Comparison of ENCODE assay signal across 8 cellular contexts in genomic region chr19:19531951-19532805, GRCh38. TPM values are rescaled to one million over a fixed set of nuclear protein-coding genes. Genes with fewer than 3 reads are reported as not detected.
DNase-seq lines count a peak whose midpoint lies in the region; ATAC-seq and TF ChIP-seq lines count a peak whose summit lies in the region.

No MANE protein-coding gene starts in this region.

- TF ChIP-seq CTCF in BE2C (IDR thresholded peaks at IDR 0.05; ENCODE audit: low read depth, low read length) (peak; percentile 92), endodermal cell (conservative IDR thresholded peaks at IDR 0.05) (peak; percentile 99), mucosa of descending colon (IDR thresholded peaks at IDR 0.05) (peak; percentile 93)

- no peak overlapping the region for H3K9ac ChIP-seq in endodermal cell (ENCODE audit: extremely low read depth, low read length, poor library complexity, severe bottlenecking)

- peaks cover 21% of the 10 kb centered on the region for H3K27me3 Mint-ChIP-seq in endodermal cell (ENCODE audit: insufficient read depth)

- intact Hi-C loops in mucosa of descending colon (cut with DNase I, micrococcal nuclease): loop anchor here (5.0 kb wide), 1 partner anchor 110 kb away; the partner anchor contains the start of gene GMIP (in 2 of the 2)

- peaks cover 22% of the 10 kb centered on the region for H3K36me3 Mint-ChIP-seq in endodermal cell (ENCODE audit: low read depth)

- H3K27me3 ChIP-seq in BE2C (no peaks in the 10 kb centered on the region; the same call in 1 of the 2 replicates), endodermal cell (ENCODE audit: control insufficient read depth, insufficient read depth, low read length, poor library complexity, severe bottlenecking) (no peaks in the 10 kb centered on the region)

- DNase-seq in BE2C (peak; percentile 85), GOT3 (lab: John Stamatoyannopoulos, UW) (peak; percentile 38), NCI-H748 (lab: John Stamatoyannopoulos, UW; ENCODE audit: unreplicated experiment) (peak; percentile 73), endodermal cell (peak; percentile 94), mucosa of descending colon (peak; percentile 84 to 92 (median 89))
- DNase-seq in activated CD8-positive, alpha-beta memory T cell treated with anti-CD3 and anti-CD28 coated beads for 48 hours (ENCODE audit: low read depth in 2 of 3, low spot score in 2 of 3): peak; percentile 58 to 91 (median 84)
- peak; percentile 77 to 78 for DNase-seq in stimulated activated CD8-positive, alpha-beta memory T cell treated with anti-CD3 and anti-CD28 coated beads, Interleukin-4, amount 100 ng/mL, for 1 hour (ENCODE audit: low read depth in 2 of 2, low spot score in 1 of 2)

- H3K9me3 Mint-ChIP-seq in endodermal cell: no peaks in the 10 kb centered on the region

- H3K4me1 ChIP-seq in BE2C (peaks cover 7% of the 10 kb centered on the region), endodermal cell (ENCODE audit: control insufficient read depth, insufficient read depth, low read length) (no peaks in the 10 kb centered on the region), mucosa of descending colon (ENCODE audit: low read depth) (peaks cover 6% of the 10 kb centered on the region)

- no peak overlapping the region for H3K27ac ChIP-seq in endodermal cell (ENCODE audit: low read depth, low read length)

- H3K36me3 ChIP-seq in BE2C (peaks cover 10% of the 10 kb centered on the region), endodermal cell (ENCODE audit: control insufficient read depth, insufficient read depth, low read length) (peaks cover 16% of the 10 kb centered on the region), mucosa of descending colon (ENCODE audit: low read depth) (no peaks in the 10 kb centered on the region)

- ATAC-seq in mucosa of descending colon (peak; percentile 84), GM21786 (IDR thresholded peaks at IDR 0.05; ENCODE audit: unreplicated experiment) (no peak)

- no peaks in the 10 kb centered on the region for H3K4me1 Mint-ChIP-seq in endodermal cell

- H3K4me3 ChIP-seq in BE2C (ENCODE audit: low read depth, low read length) (no peak overlapping the region), endodermal cell (ENCODE audit: low read length) (no peak overlapping the region), mucosa of descending colon (no peak overlapping the region)

- WGBS in endodermal cell (ENCODE audit: insufficient coverage in 1 of 2, insufficient read length in 1 of 2), 2 experiments: 46 to 50% methylated on average over 29 to 48 of the region's 48 CpGs

- H3K9me3 ChIP-seq in BE2C (no peaks in the 10 kb centered on the region), endodermal cell (ENCODE audit: control insufficient read depth, low read length) (no peaks in the 10 kb centered on the region), mucosa of descending colon (no peaks in the 10 kb centered on the region)

- no peak overlapping the region for H3K4me3 Mint-ChIP-seq in endodermal cell

- peak overlapping the region; percentile 15 for H3K27ac Mint-ChIP-seq in endodermal cell

RNA-seq across cellular contexts. Expression of gene YJEFN3, which starts 3.5 kb away (rescaled TPM):
- polyA plus RNA-seq in BE2C (2012; ENCODE audit: insufficient read depth, insufficient read length, low read depth): 2.4 TPM
- total RNA-seq in endodermal cell: 10 to 100 TPM in 1 of 2 donors, 1 to 10 TPM in 1; 7.3 to 12.6 TPM
- 9.3 TPM for polyA plus RNA-seq in endodermal cell (2013, experiment 1 of 2)
- 7.2 TPM for polyA plus RNA-seq in endodermal cell (2013, experiment 2 of 2)
- 10 to 100 TPM in 2 of 3 donors, 1 to 10 TPM in 1; 6.0 to 12.6 (median 10.6) TPM for total RNA-seq in mucosa of descending colon

RNA-seq across cellular contexts. Expression of gene CILP2, which starts 5.9 kb away (rescaled TPM):
- polyA plus RNA-seq in BE2C (2012; ENCODE audit: insufficient read depth, insufficient read length, low read depth): not detected
- total RNA-seq in endodermal cell (1 to 10 TPM; 3.6 to 9.9 TPM), mucosa of descending colon (under 1 TPM in 1 of 3 donors, not detected in 2; 0.09 TPM)
- 6.4 TPM for polyA plus RNA-seq in endodermal cell (2013, experiment 1 of 2)
- polyA plus RNA-seq in endodermal cell (2013, experiment 2 of 2): 6.4 TPM

RNA-seq across cellular contexts. Expression of gene NDUFA13, which starts 16.2 kb away (rescaled TPM):
- polyA plus RNA-seq in BE2C (2012; ENCODE audit: insufficient read depth, insufficient read length, low read depth): 1,465 TPM
- 100 to 1,000 TPM; 408 to 446 TPM for total RNA-seq in endodermal cell
- 206 TPM for polyA plus RNA-seq in endodermal cell (2013, experiment 1 of 2)
- polyA plus RNA-seq in endodermal cell (2013, experiment 2 of 2): 187 TPM
- 100 to 1,000 TPM; 347 to 437 (median 348) TPM for total RNA-seq in mucosa of descending colon

RNA-seq across cellular contexts. Expression of gene TSSK6, which starts 16.8 kb away (rescaled TPM):
- polyA plus RNA-seq in BE2C (2012; ENCODE audit: insufficient read depth, insufficient read length, low read depth): 1.5 TPM
- total RNA-seq in endodermal cell: 1 to 10 TPM; 2.9 to 5.0 TPM
- 3.5 TPM for polyA plus RNA-seq in endodermal cell (2013, experiment 1 of 2)
- polyA plus RNA-seq in endodermal cell (2013, experiment 2 of 2): 2.5 TPM
- total RNA-seq in mucosa of descending colon: 1 to 10 TPM; 1.8 to 2.5 (median 2.3) TPM

Comparison
In these comparisons a context has a peak if more than half of its experiments do, and no peak if none do; other contexts are left out.
1. DNase-seq: peak in every context shown above with its lines; median percentile 94 in endodermal cell; 89 in mucosa of descending colon; 85 in BE2C; 84 in activated CD8-positive, alpha-beta memory T cell treated with anti-CD3 and anti-CD28 coated beads for 48 hours; 78 in stimulated activated CD8-positive, alpha-beta memory T cell treated with anti-CD3 and anti-CD28 coated beads, Interleukin-4, amount 100 ng/mL, for 1 hour; 73 in NCI-H748; 38 in GOT3.
2. RNA of gene CILP2, which starts 5.9 kb away (total RNA-seq): 3.6 to 9.9 TPM in endodermal cell; 0.09 TPM in mucosa of descending colon; every median in the first group is over 4 times any median in the second.
3. Peak in every context shown above with its lines, with median percentiles within 50 percentile points of each other: CTCF ChIP-seq.